In the genomic region with DNA sequence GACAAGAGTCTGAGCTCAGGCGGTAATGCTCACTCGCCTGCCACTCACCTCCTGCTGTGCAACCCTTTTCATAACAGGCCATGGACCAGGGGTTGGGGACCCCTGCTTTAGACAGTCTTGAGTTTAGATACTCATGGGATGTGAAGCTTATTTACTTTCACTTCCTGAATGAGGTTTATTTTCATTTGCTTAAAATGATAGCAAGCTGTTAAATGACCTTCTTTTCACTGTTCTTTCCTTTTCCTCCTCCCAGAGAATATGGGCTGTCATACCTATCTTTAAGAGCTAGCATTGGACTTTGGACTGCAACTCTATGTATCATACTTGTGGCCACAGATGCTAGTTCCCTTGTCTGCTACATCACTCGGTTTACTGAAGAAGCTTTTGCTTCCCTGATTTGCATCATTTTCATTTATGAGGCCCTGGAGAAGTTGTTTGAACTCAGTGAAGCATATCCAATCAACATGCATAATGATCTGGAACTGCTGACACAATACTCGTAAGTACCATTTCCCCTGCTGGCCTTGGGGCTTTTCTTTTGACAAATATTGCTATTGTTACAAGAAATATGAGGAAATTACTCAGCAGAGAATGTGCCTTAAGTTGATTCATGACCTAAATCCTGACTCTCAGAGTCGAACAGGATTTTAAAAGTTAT, we compare ENCODE assay signal across 8 cellular contexts.
A peak's percentile ranks its signal among the peaks of the same experiment; 100 is the strongest.
DNase-seq lines count a peak whose midpoint lies in the region; ATAC-seq and TF ChIP-seq lines count a peak whose summit lies in the region.

No MANE protein-coding gene starts in this region.

- H3K9ac ChIP-seq in BLaER1 treated with 17β-estradiol and CSF1 and Interleukin-3, amounts not matched to agents 10 nM and 100 nM = no peak overlapping the region

- no peaks in the 10 kb centered on the region for H3K4me1 Mint-ChIP-seq in nephron progenitor cell

- peaks cover 5% of the 10 kb centered on the region for H3K9me3 Mint-ChIP-seq in nephron progenitor cell

- peak overlapping the region; percentile 1 to 83 (median 17); a peak in 15 of 22 replicates for H3K4me2 ChIP-seq in BLaER1 treated with 17β-estradiol and CSF1 and Interleukin-3, amounts not matched to agents 10 nM and 100 nM

- H3K27me3 ChIP-seq in BLaER1 treated with 17β-estradiol and CSF1 and Interleukin-3, amounts not matched to agents 10 nM and 100 nM = peaks cover 0 to 72% (median 0%) of the 10 kb centered on the region in 11 experiments; a peak in 8 of 22 replicates
- no peaks in the 10 kb centered on the region for H3K27me3 ChIP-seq in BE2C

- no peaks in the 10 kb centered on the region for H3K36me3 Mint-ChIP-seq in nephron progenitor cell (ENCODE audit: low read depth)

- no peak overlapping the region for H3K27ac Mint-ChIP-seq in nephron progenitor cell

- peaks cover 4 to 24% (median 9%) of the 10 kb centered on the region in 10 experiments; a peak in 15 of 20 replicates for H3K4me1 ChIP-seq in BLaER1 treated with 17β-estradiol and CSF1 and Interleukin-3, amounts not matched to agents 10 nM and 100 nM
- H3K4me1 ChIP-seq in BE2C = no peaks in the 10 kb centered on the region

- DNase-seq in NCI-H524 treated with DMSO at 0.1 percent for 48 hours (lab: John Stamatoyannopoulos, UW) (peak; percentile 21), fibroblast of peridontal ligament (ENCODE audit: extremely low read depth) (peak; percentile 28), globus pallidus (ENCODE audit: low spot score) (no peak), BE2C (no peak), nephron progenitor cell (no peak)

- H3K27me3 Mint-ChIP-seq in nephron progenitor cell (ENCODE audit: low read depth, poor library complexity) = peaks cover 4% of the 10 kb centered on the region

- TF ChIP-seq CTCF in BE2C (IDR thresholded peaks at IDR 0.05; ENCODE audit: low read depth, low read length) (no peak), nephron progenitor cell (IDR thresholded peaks at IDR 0.05) (no peak)

- no peak overlapping the region; a peak in 1 of 20 replicates for H3K4me3 ChIP-seq in BLaER1 treated with 17β-estradiol and CSF1 and Interleukin-3, amounts not matched to agents 10 nM and 100 nM
- H3K4me3 ChIP-seq in BE2C (ENCODE audit: low read depth, low read length) = no peak overlapping the region

- peaks cover 0 to 5% (median 0%) of the 10 kb centered on the region in 11 experiments; a peak in 1 of 22 replicates for H4K20me1 ChIP-seq in BLaER1 treated with 17β-estradiol and CSF1 and Interleukin-3, amounts not matched to agents 10 nM and 100 nM

- peak; percentile 79 for ATAC-seq in GM18868 (IDR thresholded peaks at IDR 0.05; ENCODE audit: unreplicated experiment)
- ATAC-seq in HG03045 (IDR thresholded peaks at IDR 0.05; ENCODE audit: unreplicated experiment) = peak; percentile 84

- H3K36me3 ChIP-seq in BLaER1 treated with 17β-estradiol and CSF1 and Interleukin-3, amounts not matched to agents 10 nM and 100 nM = no peaks in the 10 kb centered on the region
- no peaks in the 10 kb centered on the region for H3K36me3 ChIP-seq in BE2C

- peaks cover 0 to 19% (median 0%) of the 10 kb centered on the region in 11 experiments; a peak in 6 of 22 replicates for H3K9me3 ChIP-seq in BLaER1 treated with 17β-estradiol and CSF1 and Interleukin-3, amounts not matched to agents 10 nM and 100 nM (replicated peaks in 1 of 11)
- H3K9me3 ChIP-seq in BE2C = no peaks in the 10 kb centered on the region

- H3K27ac ChIP-seq in BLaER1 treated with 17β-estradiol and CSF1 and Interleukin-3, amounts not matched to agents 10 nM and 100 nM = peak overlapping the region in 4 of 11 experiments; percentile 31 to 69 (median 57); a peak in 7 of 22 replicates

- no peak overlapping the region for H3K4me3 Mint-ChIP-seq in nephron progenitor cell

Comparison
In these comparisons a context has a peak if more than half of its experiments do, and no peak if none do; other contexts are left out.
1. DNase-seq: peak in NCI-H524 treated with DMSO at 0.1 percent for 48 hours (single experiment) and fibroblast of peridontal ligament (single experiment); none in globus pallidus (single experiment), BE2C (single experiment) and nephron progenitor cell (single experiment).